Comparison of ENCODE assay signal across 31 cellular contexts in genomic region chr12:80791863-80792262, GRCh38.
"Had no signal": no experiment of that assay in that cellular context is flagged by ENCODE, and none has a peak within 500 bp of the region (broad histone marks: within the 10 kb centered on the region; RNA-seq: fewer than 3 reads in every experiment).

No MANE protein-coding gene starts in this region.

- DNase-seq: activated CD4-positive, alpha-beta memory T cell treated with anti-CD3 and anti-CD28 coated beads for 36 hours; activated CD4-positive, alpha-beta T cell treated with anti-CD3 and anti-CD28 coated beads for 36 hours; activated CD4-positive, alpha-beta T cell treated with anti-CD3 and anti-CD28 coated beads, Interleukin-2, amount 10 ng/mL, durations not matched to agents 24 days and 14 days; activated CD4-positive, CD25-positive, alpha-beta regulatory T cell; activated CD4-positive, CD25-positive, alpha-beta regulatory T cell treated with anti-CD3 and anti-CD28 coated beads, Interleukin-2, amount 50 U/mL, for 72 hours; activated CD8-positive, alpha-beta memory T cell treated with anti-CD3 and anti-CD28 coated beads, Interleukin-2, amount 10 ng/mL, durations not matched to agents 7 days and 5 days; activated CD8-positive, alpha-beta memory T cell treated with anti-CD3 and anti-CD28 coated beads, Interleukin-2, amount 50 U/mL, for 4 hours; activated CD8-positive, alpha-beta T cell treated with anti-CD3 and anti-CD28 coated beads, Interleukin-2, amount 10 ng/mL, durations not matched to agents 7 days and 5 days; activated effector memory CD4-positive, alpha-beta T cell treated with anti-CD3 and anti-CD28 coated beads, Interleukin-2, amount 50 U/mL, for 16 hours; activated naive CD4-positive, alpha-beta T cell treated with anti-CD3 and anti-CD28 coated beads for 36 hours; activated naive CD8-positive, alpha-beta T cell treated with anti-CD3 and anti-CD28 coated beads for 36 hours; activated naive CD8-positive, alpha-beta T cell treated with anti-CD3 and anti-CD28 coated beads, Interleukin-2, amount 50 U/mL, for 24 hours; activated T-cell treated with anti-CD3 and anti-CD28 coated beads, Interleukin-2, amount 50 U/mL, for 1 hour; activated T-cell treated with anti-CD3 and anti-CD28 coated beads, Interleukin-2, amount 50 U/mL, for 48 hours; adrenal gland; amygdala; aorta; body of pancreas; caudate nucleus; cortex of kidney; dermis blood vessel endothelial cell; effector CD4-positive, alpha-beta T cell; effector memory CD8-positive, alpha-beta T cell; erythroblast; foreskin keratinocyte; gastrocnemius medialis; glutamatergic neuron; heart left ventricle; hypothalamus had no signal

- H3K27me3 ChIP-seq: adrenal gland, body of pancreas, esophagus muscularis mucosa, foreskin keratinocyte, gastrocnemius medialis, heart left ventricle had no signal

- H3K9me3 ChIP-seq: adrenal gland, body of pancreas, esophagus muscularis mucosa, gastrocnemius medialis, heart left ventricle had no signal

- H3K4me1 ChIP-seq: adrenal gland, body of pancreas, esophagus muscularis mucosa, foreskin keratinocyte, gastrocnemius medialis, heart left ventricle had no signal

- FAIRE-seq: colon had no signal

- H3K27ac ChIP-seq: adrenal gland, body of pancreas, esophagus muscularis mucosa, foreskin keratinocyte, gastrocnemius medialis, heart left ventricle had no signal

- ATAC-seq: activated CD4-positive, alpha-beta T cell treated with anti-CD3 and anti-CD28 coated beads for 36 hours; activated CD8-positive, alpha-beta memory T cell treated with anti-CD3 and anti-CD28 coated beads, Interleukin-2, amount 10 ng/mL, durations not matched to agents 7 days and 5 days; activated CD8-positive, alpha-beta T cell treated with anti-CD3 and anti-CD28 coated beads, Interleukin-2, amount 10 ng/mL, durations not matched to agents 7 days and 5 days; activated naive CD8-positive, alpha-beta T cell treated with anti-CD3 and anti-CD28 coated beads, Interleukin-2, amount 50 U/mL, for 24 hours; body of pancreas; effector memory CD8-positive, alpha-beta T cell; foreskin keratinocyte; gastrocnemius medialis; heart left ventricle had no signal

- H3K36me3 ChIP-seq: adrenal gland, esophagus muscularis mucosa, gastrocnemius medialis had no signal

- H3K4me3 ChIP-seq: adrenal gland, body of pancreas, esophagus muscularis mucosa, gastrocnemius medialis, heart left ventricle had no signal
